Comparison of ENCODE assay signal across 14 cellular contexts in genomic region chr2:34261701-34262100, GRCh38.
"Had no signal": no experiment of that assay in that cellular context is flagged by ENCODE, and none has a peak within 500 bp of the region (broad histone marks: within the 10 kb centered on the region; RNA-seq: fewer than 3 reads in every experiment).

No MANE protein-coding gene starts in this region.

- ATAC-seq: heart left ventricle, left lung, natural killer cell, sciatic nerve had no signal

- H3K36me3 Mint-ChIP-seq: natural killer cell had no signal

- H3K27ac ChIP-seq: heart left ventricle, left lung, spleen had no signal

- H3K27ac Mint-ChIP-seq: activated CD4-positive, alpha-beta T cell treated with anti-CD3 and anti-CD28 coated beads, Interleukin-2, amount 10 ng/mL, durations not matched to agents 7 days and 5 days; activated naive CD4-positive, alpha-beta T cell treated with anti-CD3 and anti-CD28 coated beads for 36 hours; natural killer cell had no signal

- H3K27me3 Mint-ChIP-seq: activated CD4-positive, alpha-beta T cell treated with anti-CD3 and anti-CD28 coated beads, Interleukin-2, amount 10 ng/mL, durations not matched to agents 7 days and 5 days had no signal

- H3K4me1 Mint-ChIP-seq: activated CD4-positive, alpha-beta T cell treated with anti-CD3 and anti-CD28 coated beads, Interleukin-2, amount 10 ng/mL, durations not matched to agents 7 days and 5 days; natural killer cell had no signal

- H3K4me3 ChIP-seq: heart left ventricle, left lung, spleen had no signal

- DNase-seq: activated CD4-positive, alpha-beta T cell treated with anti-CD3 and anti-CD28 coated beads, Interleukin-2, amount 10 ng/mL, durations not matched to agents 7 days and 5 days; activated CD4-positive, CD25-positive, alpha-beta regulatory T cell; activated CD8-positive, alpha-beta memory T cell treated with anti-CD3 and anti-CD28 coated beads for 24 hours; activated naive CD4-positive, alpha-beta T cell treated with anti-CD3 and anti-CD28 coated beads for 36 hours; foreskin melanocyte; heart left ventricle; islet precursor cell; left lung; natural killer cell; spleen; stimulated activated CD4-positive, alpha-beta T cell treated with anti-CD3 and anti-CD28 coated beads, Interleukin-1b, Interleukin-23, amount 100 ng/mL, for 48 hours; stimulated activated naive CD4-positive, alpha-beta T cell; trophoblast cell had no signal

- H3K36me3 ChIP-seq: heart left ventricle, left lung, spleen had no signal

- H3K27me3 ChIP-seq: heart left ventricle, left lung, spleen had no signal

- H3K9me3 Mint-ChIP-seq: activated naive CD4-positive, alpha-beta T cell treated with anti-CD3 and anti-CD28 coated beads for 36 hours had no signal

- H3K4me3 Mint-ChIP-seq: activated CD4-positive, alpha-beta T cell treated with anti-CD3 and anti-CD28 coated beads, Interleukin-2, amount 10 ng/mL, durations not matched to agents 7 days and 5 days; activated naive CD4-positive, alpha-beta T cell treated with anti-CD3 and anti-CD28 coated beads for 36 hours; natural killer cell had no signal

- H3K4me1 ChIP-seq: heart left ventricle, left lung, spleen had no signal
